ENCODE assay signal across 7 cellular contexts in the genomic region with DNA sequence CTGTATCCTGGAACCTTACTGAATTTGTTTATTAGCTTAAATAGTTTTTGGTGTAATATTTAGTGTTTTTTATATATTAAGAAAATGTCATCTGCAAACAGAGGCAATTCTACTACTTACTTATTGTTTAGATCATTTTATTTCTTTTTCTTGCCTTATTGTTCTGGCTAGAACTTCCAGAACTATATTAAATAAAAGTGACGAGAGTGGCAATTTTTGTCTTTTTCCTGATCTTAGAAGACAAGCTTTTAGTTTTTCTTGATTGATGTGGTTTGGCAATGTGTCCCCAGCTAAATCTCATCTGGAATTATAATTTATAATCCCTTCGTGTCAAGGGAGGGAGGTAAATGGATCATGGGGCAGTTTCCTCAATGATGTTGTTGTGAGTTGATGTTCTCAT.
"Had no signal": no experiment of that assay in that cellular context is flagged by ENCODE, and none has a peak within 500 bp of the region (broad histone marks: within the 10 kb centered on the region; RNA-seq: fewer than 3 reads in every experiment).

No MANE protein-coding gene starts in this region.

- H3K4me3 ChIP-seq: K562 had no signal

- FAIRE-seq: HepG2, HTR-8/SVneo, K562 had no signal

- H3K9ac ChIP-seq: KMS-11 had no signal

- H3K4me2 ChIP-seq: KMS-11 had no signal

- DNase-seq: KBM-7, KG1 had no signal

- H3K27ac ChIP-seq: HL-60, KMS-11 had no signal

- ATAC-seq: HepG2, K562 had no signal
